Comparison of ENCODE assay signal across 14 cellular contexts in genomic region chr2:12325806-12326205, GRCh38.
DNase-seq lines count a peak whose midpoint lies in the region; ATAC-seq and TF ChIP-seq lines count a peak whose summit lies in the region.
"Had no signal": no experiment of that assay in that cellular context is flagged by ENCODE, and none has a peak within 500 bp of the region (broad histone marks: within the 10 kb centered on the region; RNA-seq: fewer than 3 reads in every experiment).

No MANE protein-coding gene starts in this region.

- no peak for TF ChIP-seq CTCF in thoracic aorta (IDR thresholded peaks at IDR 0.05)

- no peak overlapping the region for H3K4me3 Mint-ChIP-seq in activated naive CD4-positive, alpha-beta T cell treated with anti-CD3 and anti-CD28 coated beads for 36 hours
- H3K4me3 Mint-ChIP-seq: nephron progenitor cell; stimulated activated naive CD8-positive, alpha-beta T cell treated with anti-CD3 and anti-CD28 coated beads, Interleukin-15, amount 100 ng/mL, for 72 hours had no signal

- H3K36me3 Mint-ChIP-seq in activated naive CD4-positive, alpha-beta T cell treated with anti-CD3 and anti-CD28 coated beads for 36 hours (ENCODE audit: low read depth): no peaks in the 10 kb centered on the region

- no peak overlapping the region for H3K27ac Mint-ChIP-seq in activated naive CD4-positive, alpha-beta T cell treated with anti-CD3 and anti-CD28 coated beads for 36 hours
- H3K27ac Mint-ChIP-seq: nephron progenitor cell; stimulated activated naive CD8-positive, alpha-beta T cell treated with anti-CD3 and anti-CD28 coated beads, Interleukin-15, amount 100 ng/mL, for 72 hours had no signal

- peaks cover 7 to 34% of the 10 kb centered on the region in 2 donors for H3K4me1 ChIP-seq in thoracic aorta (ENCODE audit: control insufficient read depth in 1 of 2, low read depth in 2 of 2)

- no peaks in the 10 kb centered on the region for H3K36me3 ChIP-seq in thoracic aorta

- H3K27me3 ChIP-seq in thoracic aorta (replicated peaks; ENCODE audit: insufficient read depth): no peaks in the 10 kb centered on the region
- H3K27me3 ChIP-seq: dorsolateral prefrontal cortex had no signal

- peak; percentile 44 for ATAC-seq in thoracic aorta (ENCODE audit: insufficient number of reproducible peaks, low FRiP score, low read depth)
- ATAC-seq in GM18873 (IDR thresholded peaks at IDR 0.05; ENCODE audit: low FRiP score, unreplicated experiment): no peak
- no peak for ATAC-seq in GM18861 (IDR thresholded peaks at IDR 0.05; ENCODE audit: unreplicated experiment)
- ATAC-seq: stimulated activated naive CD8-positive, alpha-beta T cell treated with anti-CD3 and anti-CD28 coated beads, Interleukin-15, amount 100 ng/mL, for 72 hours had no signal

- no peak overlapping the region for H3K4me3 ChIP-seq in thoracic aorta
- H3K4me3 ChIP-seq: dorsolateral prefrontal cortex had no signal

- peaks cover 2% of the 10 kb centered on the region for H3K4me1 Mint-ChIP-seq in activated naive CD4-positive, alpha-beta T cell treated with anti-CD3 and anti-CD28 coated beads for 36 hours (ENCODE audit: low read depth)
- H3K4me1 Mint-ChIP-seq: stimulated activated naive CD8-positive, alpha-beta T cell treated with anti-CD3 and anti-CD28 coated beads, Interleukin-15, amount 100 ng/mL, for 72 hours had no signal

- DNase-seq in activated naive CD4-positive, alpha-beta T cell treated with anti-CD3 and anti-CD28 coated beads for 36 hours: peak; percentile 21
- no peak for DNase-seq in activated naive CD4-positive, alpha-beta T cell treated with Interleukin-2 at 50 U/mL for 16 hours
- DNase-seq in UCSD-AML1 (lab: John Stamatoyannopoulos, UW; ENCODE audit: unreplicated experiment): peak; percentile 20
- DNase-seq in glomerular visceral epithelial cell (ENCODE audit: extremely low spot score): peak; percentile 64
- peak; percentile 20 for DNase-seq in thoracic aorta (ENCODE audit: low spot score)
- no peak for DNase-seq in NCI-H345 (lab: John Stamatoyannopoulos, UW)
- DNase-seq: activated effector memory CD4-positive, alpha-beta T cell treated with Interleukin-2 at 50 U/mL for 16 hours; dorsolateral prefrontal cortex; NCI-H1048; nephron progenitor cell; NK-92 treated with Interleukin-12 subunit alpha and Interleukin-12 subunit beta, amount 100 ng/mL, for 24 hours; stimulated activated naive CD8-positive, alpha-beta T cell treated with anti-CD3 and anti-CD28 coated beads, Interleukin-15, amount 100 ng/mL, for 72 hours had no signal

- no peaks in the 10 kb centered on the region for H3K9me3 Mint-ChIP-seq in activated naive CD4-positive, alpha-beta T cell treated with anti-CD3 and anti-CD28 coated beads for 36 hours
- H3K9me3 Mint-ChIP-seq: nephron progenitor cell; stimulated activated naive CD8-positive, alpha-beta T cell treated with anti-CD3 and anti-CD28 coated beads, Interleukin-15, amount 100 ng/mL, for 72 hours had no signal

- intact Hi-C loops in activated naive CD4-positive, alpha-beta T cell treated with anti-CD3 and anti-CD28 coated beads for 36 hours (cut with micrococcal nuclease): loop anchor here (5.0 kb wide), 1 partner anchor 464 kb away; no protein-coding TSS in a partner anchor

- no peaks in the 10 kb centered on the region for H3K27me3 Mint-ChIP-seq in activated naive CD4-positive, alpha-beta T cell treated with anti-CD3 and anti-CD28 coated beads for 36 hours (ENCODE audit: low read depth)
- H3K27me3 Mint-ChIP-seq: stimulated activated naive CD8-positive, alpha-beta T cell treated with anti-CD3 and anti-CD28 coated beads, Interleukin-15, amount 100 ng/mL, for 72 hours had no signal

- peak overlapping the region in 1 of 2 donors; percentile 72 for H3K27ac ChIP-seq in thoracic aorta
- H3K27ac ChIP-seq: dorsolateral prefrontal cortex had no signal

- CTCF ChIA-PET in activated naive CD4-positive, alpha-beta T cell treated with anti-CD3 and anti-CD28 coated beads for 36 hours (lab: Charles Lee): interaction anchor here (1.3 kb wide), 1 partner anchor 55 kb away, joined by 3 read pairs; no protein-coding TSS in a partner anchor

- no peaks in the 10 kb centered on the region for H3K9me3 ChIP-seq in thoracic aorta

Comparison
In these comparisons a context has a peak if more than half of its experiments do, and no peak if none do; other contexts are left out.
1. DNase-seq: peak in activated naive CD4-positive, alpha-beta T cell treated with anti-CD3 and anti-CD28 coated beads for 36 hours (single experiment), UCSD-AML1 (single experiment), glomerular visceral epithelial cell (single experiment) and thoracic aorta (single experiment); none in activated naive CD4-positive, alpha-beta T cell treated with Interleukin-2 at 50 U/mL for 16 hours (single experiment) and NCI-H345 (single experiment).